Comparison of ENCODE assay signal across 8 cellular contexts in genomic region chrX:154750301-154751120, GRCh38. TPM values are rescaled to one million over a fixed set of nuclear protein-coding genes. Genes with fewer than 3 reads are reported as not detected.
DNase-seq lines count a peak whose midpoint lies in the region; ATAC-seq and TF ChIP-seq lines count a peak whose summit lies in the region.

Gene GAB3 (minus strand): TSS chrX:154751077. CDS start chrX:154751025, 52 bp downstream.

- no peaks in the 10 kb centered on the region for H3K9me3 Mint-ChIP-seq in activated T-cell treated with anti-CD3 and anti-CD28 coated beads, Interleukin-2, amount 50 U/mL, for 72 hours
- peaks cover 3% of the 10 kb centered on the region for H3K9me3 Mint-ChIP-seq in neural crest cell

- TF ChIP-seq CTCF in fibroblast of villous mesenchyme (IDR thresholded peaks at IDR 0.05; ENCODE audit: insufficient read depth, low read depth, low read length): no peak
- no peak for TF ChIP-seq CTCF in neural crest cell (conservative IDR thresholded peaks at IDR 0.05)

- ATAC-seq in activated T-cell treated with anti-CD3 and anti-CD28 coated beads, Interleukin-2, amount 50 U/mL, for 72 hours (replicated peaks in 1 of 2): peak; percentile 78 to 82

- peak within 1 kb of the TSS; percentile 58 for H3K9ac ChIP-seq in GM23248

- H3K27me3 ChIP-seq in GM23248 (replicated peaks; ENCODE audit: insufficient read depth): no peaks in the 10 kb centered on the region

- peak within 1 kb of the TSS; percentile 76 to 85 for H3K4me3 Mint-ChIP-seq in activated T-cell treated with anti-CD3 and anti-CD28 coated beads, Interleukin-2, amount 50 U/mL, for 72 hours
- peak within 1 kb of the TSS; percentile 35 for H3K4me3 Mint-ChIP-seq in neural crest cell

- H3K9me2 ChIP-seq in GM23248 (ENCODE audit: insufficient read depth): no peaks in the 10 kb centered on the region

- WGBS in GM23248 (ENCODE audit: low coverage in 1 of 2, low lambda C conversion rate in 2 of 2, missing lambda C conversion rate in 2 of 2), 2 experiments: 1 to 6% methylated on average over 17 to 44 of the region's 81 CpGs

- H3K4me2 ChIP-seq in GM23248 (ENCODE audit: unreplicated experiment): peak within 1 kb of the TSS; percentile 52

- peaks cover 11% of the 10 kb centered on the region for H3K4me1 Mint-ChIP-seq in activated T-cell treated with anti-CD3 and anti-CD28 coated beads, Interleukin-2, amount 50 U/mL, for 72 hours (ENCODE audit: low read depth)
- no peaks in the 10 kb centered on the region for H3K4me1 Mint-ChIP-seq in neural crest cell

- H3K36me3 ChIP-seq in GM23248 (ENCODE audit: low read depth): no peaks in the 10 kb centered on the region

- H3K79me2 ChIP-seq in GM23248 (ENCODE audit: insufficient read depth): no peaks in the 10 kb centered on the region

- peak within 1 kb of the TSS; percentile 82 for H3K27ac Mint-ChIP-seq in activated T-cell treated with anti-CD3 and anti-CD28 coated beads, Interleukin-2, amount 50 U/mL, for 72 hours
- no peak within 1 kb of the TSS for H3K27ac Mint-ChIP-seq in neural crest cell (ENCODE audit: unreplicated experiment)

- H3K27me3 Mint-ChIP-seq in activated T-cell treated with anti-CD3 and anti-CD28 coated beads, Interleukin-2, amount 50 U/mL, for 72 hours (ENCODE audit: low read depth): peaks cover 30% of the 10 kb centered on the region
- H3K27me3 Mint-ChIP-seq in neural crest cell (ENCODE audit: low read depth): peaks cover 60% of the 10 kb centered on the region

- no peak within 1 kb of the TSS for H3K27ac ChIP-seq in GM23248

- peak; percentile 21 for DNase-seq in GF-D8 (lab: John Stamatoyannopoulos, UW)
- peak; percentile 61 for DNase-seq in GM23248
- DNase-seq in NCI-H146 (lab: John Stamatoyannopoulos, UW): peak; percentile 39
- DNase-seq in activated T-cell treated with anti-CD3 and anti-CD28 coated beads, Interleukin-2, amount 50 U/mL, for 72 hours: peak; percentile 54 to 59
- DNase-seq in fibroblast of villous mesenchyme (ENCODE audit: low read depth): no peak
- DNase-seq in neural crest cell (ENCODE audit: low read depth, low spot score): no peak
- no peak for DNase-seq in LoVo (ENCODE audit: low spot score)
- DNase-seq in NCI-H446 treated with DMSO at 0.1 percent for 48 hours (lab: John Stamatoyannopoulos, UW): no peak

- no peaks in the 10 kb centered on the region for H3K9me3 ChIP-seq in GM23248 (ENCODE audit: low read depth)

- H3K36me3 Mint-ChIP-seq in activated T-cell treated with anti-CD3 and anti-CD28 coated beads, Interleukin-2, amount 50 U/mL, for 72 hours (ENCODE audit: insufficient read depth in 2 of 2): peaks cover under 1 to 4% of the 10 kb centered on the region in 2 donors
- H3K36me3 Mint-ChIP-seq in neural crest cell (ENCODE audit: low read depth): peaks cover 3% of the 10 kb centered on the region

- H3K4me1 ChIP-seq in GM23248 (ENCODE audit: insufficient read depth): no peaks in the 10 kb centered on the region

- H3K4me3 ChIP-seq in GM23248: peak within 1 kb of the TSS; percentile 68
- peak within 1 kb of the TSS; percentile 60 for H3K4me3 ChIP-seq in fibroblast of villous mesenchyme (ENCODE audit: low read depth, low read length)

- in situ Hi-C loops in GM23248 (cut with MboI): no loop called here

- H3F3A ChIP-seq in GM23248 (ENCODE audit: insufficient read depth): peaks cover 12% of the 10 kb centered on the region

- no peaks in the 10 kb centered on the region for H4K20me1 ChIP-seq in GM23248 (ENCODE audit: insufficient read depth)

- peak within 1 kb of the TSS; percentile 76 for H2AFZ ChIP-seq in GM23248

RNA-seq across cellular contexts. Expression of gene GAB3, which starts in this region (rescaled TPM):
- 0.25 and 0.76 TPM in 2 replicates for total RNA-seq in GM23248 (2014; rRNA removed; shearing (Covaris generic))
- polyA plus RNA-seq in GM23248 (2016; fragmentation: Nextera tagmentation; extraction: Ambion mirVana): 0.89 and 1.0 TPM in 2 replicates
- total RNA-seq in activated T-cell treated with anti-CD3 and anti-CD28 coated beads, Interleukin-2, amount 50 U/mL, for 72 hours: 1 to 10 TPM; 6.2 to 8.4 TPM
- total RNA-seq in fibroblast of villous mesenchyme: 0.43 and 0.64 TPM in 2 replicates
- 0.07 and 0.12 TPM in 2 replicates for total RNA-seq in neural crest cell

Comparison
In these comparisons a context has a peak if more than half of its experiments do, and no peak if none do; other contexts are left out.
1. DNase-seq: peak in GF-D8 (single experiment), GM23248 (single experiment), NCI-H146 (single experiment) and activated T-cell treated with anti-CD3 and anti-CD28 coated beads, Interleukin-2, amount 50 U/mL, for 72 hours (2 of 2); none in fibroblast of villous mesenchyme (single experiment), neural crest cell (single experiment), LoVo (single experiment) and NCI-H446 treated with DMSO at 0.1 percent for 48 hours (single experiment).